8 cellular contexts compared by ENCODE assay signal in the genomic region with DNA sequence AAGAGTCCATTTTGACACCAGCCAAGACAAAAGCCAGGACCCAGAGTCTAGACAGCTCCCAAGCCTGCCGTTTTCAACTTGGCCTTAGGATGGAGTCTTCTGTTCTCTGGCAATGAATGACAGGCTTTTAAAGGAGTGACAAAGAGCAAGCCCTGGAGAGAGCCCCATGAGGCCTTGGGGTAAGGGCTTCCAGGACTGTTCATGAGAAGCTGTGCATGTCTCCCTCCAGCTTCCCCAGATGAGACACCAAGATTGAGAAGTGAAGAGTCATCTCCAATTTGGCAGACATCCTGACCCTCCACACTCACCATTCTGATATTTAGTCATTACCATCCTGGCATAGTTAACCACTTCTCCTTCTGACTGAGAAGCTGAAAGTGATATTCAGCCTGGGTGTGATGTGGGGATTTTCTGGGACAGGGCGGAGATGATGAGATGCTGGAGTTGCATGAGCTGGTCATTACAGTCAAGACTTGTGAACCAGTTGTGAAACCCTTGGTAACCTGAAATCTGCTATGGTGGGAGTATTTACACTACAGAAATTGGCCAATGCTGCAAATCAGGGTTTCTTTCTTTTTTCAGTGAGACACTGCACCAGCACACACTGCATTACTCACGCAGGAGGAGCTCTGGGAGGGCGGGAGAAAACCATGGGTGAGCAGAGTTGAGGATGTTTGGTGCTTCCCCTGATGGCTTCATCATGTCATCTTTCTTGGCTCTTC.
DNase-seq lines count a peak whose midpoint lies in the region; ATAC-seq, FAIRE-seq and TF ChIP-seq lines count a peak whose summit lies in the region.

No MANE protein-coding gene starts in this region.

- TF ChIP-seq CTCF in Peyer's patch (IDR thresholded peaks at IDR 0.05): peak in 1 of 6 experiments; percentile 14
- TF ChIP-seq CTCF in astrocyte (IDR thresholded peaks at IDR 0.05; ENCODE audit: insufficient read depth, low read depth, low read length): no peak

- H3K27ac ChIP-seq in Peyer's patch (peak overlapping the region in 3 of 4 donors; percentile 41 to 77 (median 44)), astrocyte (ENCODE audit: low read depth, low read length) (peak overlapping the region; percentile 75), muscle layer of colon (ENCODE audit: low read depth, low read length) (peak overlapping the region; percentile 59), aorta (ENCODE audit: low read depth in 1 of 2, low read length in 2 of 2) (no peak overlapping the region)

- H3K4me1 Mint-ChIP-seq in astrocyte (ENCODE audit: low read depth, unreplicated experiment): peaks cover 26% of the 10 kb centered on the region

- no peak for TF ChIP-seq POLR2A in Peyer's patch (IDR thresholded peaks at IDR 0.05)

- H3K27me3 Mint-ChIP-seq in astrocyte (ENCODE audit: low read depth, unreplicated experiment): peaks cover 4% of the 10 kb centered on the region

- ATAC-seq in HG02943 (IDR thresholded peaks at IDR 0.05; ENCODE audit: low read depth, unreplicated experiment) (peak; percentile 66), aorta (ENCODE audit: low FRiP score) (peak; percentile 47)

- 77 to 80% methylated on average over 4 of the region's 4 CpGs for WGBS in aorta, 2 donors

- no peaks in the 10 kb centered on the region for H4K20me1 ChIP-seq in astrocyte (ENCODE audit: insufficient read depth, low read length)

- no peaks in the 10 kb centered on the region for H3K36me3 Mint-ChIP-seq in astrocyte (ENCODE audit: low read depth, unreplicated experiment)

- H3K4me3 Mint-ChIP-seq in astrocyte (ENCODE audit: unreplicated experiment): no peak overlapping the region

- no peaks in the 10 kb centered on the region for H3K79me2 ChIP-seq in astrocyte (ENCODE audit: insufficient read depth, low read length)

- FAIRE-seq in astrocyte (lab: Jason Lieb, UNC): peak; percentile 77

- DNase-seq in stimulated activated naive CD4-positive, alpha-beta T cell treated with Interleukin-2 at 50 U/mL for 16 hours (lab: John Stamatoyannopoulos, UW): peak; percentile 85
- no peak for DNase-seq in stimulated activated naive CD4-positive, alpha-beta T cell (lab: John Stamatoyannopoulos, UW)
- DNase-seq in Peyer's patch (no peak), astrocyte (ENCODE audit: low read depth) (peak; percentile 95), aorta (no peak), cerebellar cortex (ENCODE audit: low spot score) (no peak)

- no peak overlapping the region for H2AFZ ChIP-seq in astrocyte (ENCODE audit: low read depth, low read length)

- peak overlapping the region; percentile 35 for H3K4me2 ChIP-seq in astrocyte (ENCODE audit: low read length)

- H3K9ac ChIP-seq in astrocyte (ENCODE audit: low read length) (peak overlapping the region; percentile 45), muscle layer of colon (ENCODE audit: low read length) (no peak overlapping the region)

- H3K4me3 ChIP-seq in Peyer's patch (no peak overlapping the region), astrocyte (ENCODE audit: insufficient read depth, low read depth, low read length) (no peak overlapping the region), muscle layer of colon (ENCODE audit: low read depth in 1 of 2, low read length in 2 of 2) (no peak overlapping the region), aorta (ENCODE audit: low read length in 2 of 2) (no peak overlapping the region)

- H3K9me3 ChIP-seq in Peyer's patch: no peaks in the 10 kb centered on the region
- H3K9me3 ChIP-seq in astrocyte (ENCODE audit: insufficient read depth, low read depth, low read length): no peaks in the 10 kb centered on the region
- no peaks in the 10 kb centered on the region for H3K9me3 ChIP-seq in muscle layer of colon (ENCODE audit: low read length)
- H3K9me3 ChIP-seq in aorta (ENCODE audit: control insufficient read depth, low read length): no peaks in the 10 kb centered on the region

- H3K27me3 ChIP-seq in Peyer's patch (no peaks in the 10 kb centered on the region), astrocyte (ENCODE audit: insufficient read depth, low read length) (no peaks in the 10 kb centered on the region), muscle layer of colon (ENCODE audit: control insufficient read depth in 1 of 2, insufficient read depth in 2 of 2, low read length in 2 of 2) (no peaks in the 10 kb centered on the region), aorta (ENCODE audit: control insufficient read depth in 1 of 2, insufficient read depth in 2 of 2, low read length in 1 of 2) (no peaks in the 10 kb centered on the region)

- H3K4me1 ChIP-seq in Peyer's patch: peaks cover 0 to 34% (median 19%) of the 10 kb centered on the region in 4 donors
- peaks cover 35% of the 10 kb centered on the region for H3K4me1 ChIP-seq in astrocyte (ENCODE audit: insufficient read depth, low read length)
- H3K4me1 ChIP-seq in muscle layer of colon (ENCODE audit: insufficient read depth, low read length): peaks cover 15% of the 10 kb centered on the region
- no peaks in the 10 kb centered on the region for H3K4me1 ChIP-seq in aorta (ENCODE audit: control insufficient read depth in 1 of 2, insufficient read depth in 2 of 2, low read length in 2 of 2)

- peak overlapping the region; percentile 60 for H3K27ac Mint-ChIP-seq in astrocyte (ENCODE audit: unreplicated experiment)

- no peaks in the 10 kb centered on the region for H3K36me3 ChIP-seq in Peyer's patch
- no peaks in the 10 kb centered on the region for H3K36me3 ChIP-seq in astrocyte (ENCODE audit: insufficient read depth, low read length)
- H3K36me3 ChIP-seq in muscle layer of colon (ENCODE audit: insufficient read depth, low read length): no peaks in the 10 kb centered on the region
- no peaks in the 10 kb centered on the region for H3K36me3 ChIP-seq in aorta (ENCODE audit: control insufficient read depth in 1 of 2, insufficient read depth in 2 of 2, low read length in 1 of 2)

- intact Hi-C loops in aorta (cut with DNase I): no loop called here

- H3K9me3 Mint-ChIP-seq in astrocyte (ENCODE audit: unreplicated experiment): peaks cover 6% of the 10 kb centered on the region

Comparison
In these comparisons a context has a peak if more than half of its experiments do, and no peak if none do; other contexts are left out.
1. DNase-seq: peak in stimulated activated naive CD4-positive, alpha-beta T cell treated with Interleukin-2 at 50 U/mL for 16 hours (single experiment) and astrocyte (single experiment); none in stimulated activated naive CD4-positive, alpha-beta T cell (0 of 6), Peyer's patch (0 of 3), aorta (0 of 2) and cerebellar cortex (single experiment).
2. H3K27ac ChIP-seq: peak in Peyer's patch (3 of 4), astrocyte (single experiment) and muscle layer of colon (single experiment); none in aorta (0 of 2).